In the genomic region with DNA sequence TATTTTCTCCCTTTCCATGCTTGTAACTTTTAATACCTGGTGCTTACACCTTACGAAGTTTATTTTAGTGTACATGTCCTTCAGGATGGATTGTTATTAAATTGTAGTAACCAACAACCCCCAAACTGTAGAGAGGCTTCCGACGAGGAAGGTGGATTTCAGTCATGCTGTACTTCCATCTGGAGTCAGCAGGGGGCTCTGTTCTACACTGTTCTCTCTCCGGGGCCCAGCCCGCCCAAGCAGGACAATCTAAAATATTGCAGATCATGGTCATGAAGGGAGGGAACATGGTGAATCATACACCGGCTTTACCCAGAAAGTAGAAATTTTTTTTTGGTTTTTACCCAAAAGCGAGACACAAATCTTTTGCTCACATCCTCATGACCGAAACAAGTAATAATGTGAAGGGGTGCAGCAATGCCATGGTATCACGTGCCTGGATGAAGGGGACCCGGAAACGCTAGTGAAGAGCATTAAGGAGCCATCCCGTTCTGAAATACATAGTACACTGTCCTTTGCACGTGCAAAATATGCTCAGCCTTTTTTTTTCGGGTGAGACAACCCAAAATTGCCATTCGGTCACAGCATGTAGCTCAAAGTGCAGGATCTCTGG, we compare ENCODE assay signal across 8 cellular contexts.
DNase-seq lines count a peak whose midpoint lies in the region; ATAC-seq, FAIRE-seq and TF ChIP-seq lines count a peak whose summit lies in the region.

No MANE protein-coding gene starts in this region.

- no peak for FAIRE-seq in A549 (lab: Jason Lieb, UNC)
- peak; percentile 45 for FAIRE-seq in GM18507 (lab: Jason Lieb, UNC)

- H3K27ac ChIP-seq in A549 = no peak overlapping the region

- intact Hi-C loops in mucosa of descending colon (cut with DNase I, micrococcal nuclease) = loop anchor here (2.0 to 10.0 kb wide), 3 partner anchors 885 to 1277 kb away; a partner anchor contains a TSS

- H3K4me2 ChIP-seq in A549 = no peak overlapping the region

- TF ChIP-seq POLR2A in A549 (IDR thresholded peaks at IDR 0.05; ENCODE audit: low read length) = no peak

- ATAC-seq in A549 = peak; percentile 74 to 86; a peak in 5 of 6 replicates
- ATAC-seq in HG02973 (IDR thresholded peaks at IDR 0.05; ENCODE audit: unreplicated experiment) = peak; percentile 82
- peak; percentile 91 for ATAC-seq in mucosa of descending colon

- H3K4me1 ChIP-seq in A549 = no peaks in the 10 kb centered on the region
- H3K4me1 ChIP-seq in mucosa of descending colon (ENCODE audit: low read depth) = no peaks in the 10 kb centered on the region

- CTCF ChIA-PET in A549 (lab: Yijun Ruan, JAX) = interaction anchor here (0.8 kb wide), 1 partner anchor 10 kb away, joined by 3 read pairs; no protein-coding TSS in a partner anchor

- TF ChIP-seq EP300 in A549 (IDR thresholded peaks at IDR 0.05) = no peak

- H3K9me3 ChIP-seq in A549 = no peaks in the 10 kb centered on the region
- H3K9me3 ChIP-seq in mucosa of descending colon = no peaks in the 10 kb centered on the region

- H3K4me3 ChIP-seq in A549 (no peak overlapping the region), mucosa of descending colon (no peak overlapping the region)

- peak; percentile 65 for TF ChIP-seq CTCF in A549 (IDR thresholded peaks at IDR 0.05)
- peak; percentile 68 for TF ChIP-seq CTCF in mucosa of descending colon (IDR thresholded peaks at IDR 0.05)

- WGBS in A549 (ENCODE audit: missing lambda C conversion rate) = 48% methylated on average over 15 of the region's 15 CpGs

- POLR2A ChIA-PET in A549 (lab: Yijun Ruan, JAX) = no interaction called here

- peak; percentile 70 to 76 for TF ChIP-seq RAD21 in A549 (conservative IDR thresholded peaks at IDR 0.05 in 1 of 2, IDR thresholded peaks at IDR 0.05 in 1 of 2)

- no peaks in the 10 kb centered on the region for H3K36me3 ChIP-seq in mucosa of descending colon (ENCODE audit: low read depth)

- peak; percentile 16 to 52 for DNase-seq in A549 (ENCODE audit: low read depth in 1 of 2, low spot score in 1 of 2)
- peak; percentile 5 for DNase-seq in GM18507 (ENCODE audit: extremely low spot score, insufficient read length, low read depth)
- peak; percentile 52 for DNase-seq in NCI-H345 (lab: John Stamatoyannopoulos, UW)
- DNase-seq in activated CD8-positive, alpha-beta memory T cell treated with anti-CD3 and anti-CD28 coated beads for 48 hours (ENCODE audit: low read depth in 2 of 3, low spot score in 2 of 3) = peak; percentile 3 to 43 (median 6)
- peak; percentile 49 for DNase-seq in epidermal melanocyte (ENCODE audit: insufficient read length, low spot score)
- DNase-seq in mucosa of descending colon = peak; percentile 51 to 85 (median 55)
- DNase-seq in stimulated activated CD8-positive, alpha-beta memory T cell treated with anti-CD3 and anti-CD28 coated beads, Interleukin-4, amount 100 ng/mL, for 4 hours (ENCODE audit: low read depth in 2 of 2, low spot score in 1 of 2) = peak; percentile 14 to 17

TF ChIP-seq in A549, 52 proteins besides CTCF, POLR2A, EP300 and RAD21:
- TF ChIP-seq JUNB (IDR thresholded peaks at IDR 0.05) (no peak), SMC3 (IDR thresholded peaks at IDR 0.05) (peak; percentile 81)

Comparison
In these comparisons a context has a peak if more than half of its experiments do, and no peak if none do; other contexts are left out.
1. DNase-seq: peak in every context shown above with its lines; median percentile 55 in mucosa of descending colon; 52 in NCI-H345; 49 in epidermal melanocyte; 34 in A549; 16 in stimulated activated CD8-positive, alpha-beta memory T cell treated with anti-CD3 and anti-CD28 coated beads, Interleukin-4, amount 100 ng/mL, for 4 hours; 6 in activated CD8-positive, alpha-beta memory T cell treated with anti-CD3 and anti-CD28 coated beads for 48 hours; 5 in GM18507.